Comparison of ENCODE assay signal across 1 cellular context in the genomic region with DNA sequence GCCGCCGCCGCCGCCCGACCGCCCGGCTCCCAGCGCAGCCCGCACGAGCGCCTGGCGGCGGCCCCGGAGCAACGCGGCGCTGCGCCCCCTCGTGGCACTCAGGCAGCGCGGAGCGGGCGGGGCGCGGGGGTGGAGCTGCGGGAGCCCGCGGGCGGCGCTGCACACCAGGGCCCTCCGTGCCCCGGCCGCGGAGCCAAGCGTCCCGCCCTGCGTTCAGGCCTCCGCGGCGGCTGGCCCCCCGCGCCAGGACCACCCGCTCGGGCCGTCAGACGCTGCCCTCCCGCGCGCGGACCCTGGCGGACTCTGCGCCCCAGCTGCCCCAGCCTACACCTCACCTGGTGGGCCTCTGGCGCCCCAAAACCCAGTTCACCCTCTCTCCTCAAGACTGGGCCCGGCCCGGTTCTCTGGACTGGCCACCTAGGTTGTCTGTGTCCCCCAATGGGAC.
A peak's percentile ranks its signal among the peaks of the same experiment; 100 is the strongest.
TF ChIP-seq lines count a peak whose summit lies in the region.

RASGEF1C (minus strand) TSS at position 75 of the 445 bp plus-strand sequence. CDS start 71,159 bp downstream, outside the sequence.

TF ChIP-seq in K562, 482 proteins besides CTCF, POLR2A, EP300 and RAD21 (continued from another document):
- no peak for TF ChIP-seq MBD1 (CRISPR knock-in tag; IDR thresholded peaks at IDR 0.05)
- no peak for TF ChIP-seq NR2F6 (CRISPR knock-in tag; IDR thresholded peaks at IDR 0.05)
- no peak for TF ChIP-seq KLF1 (tag; IDR thresholded peaks at IDR 0.05)
- TF ChIP-seq HEY1 (CRISPR knock-in tag; IDR thresholded peaks at IDR 0.05; ENCODE audit: borderline replicate concordance), result no peak
- TF ChIP-seq CEBPB (tag; IDR thresholded peaks at IDR 0.05), result no peak
- no peak for TF ChIP-seq ZNF699 (CRISPR knock-in tag; IDR thresholded peaks at IDR 0.05; ENCODE audit: insufficient replicate concordance)
- TF ChIP-seq ZKSCAN3 (CRISPR knock-in tag; IDR thresholded peaks at IDR 0.05), result no peak
- TF ChIP-seq E2F4 (CRISPR knock-in tag; IDR thresholded peaks at IDR 0.05; ENCODE audit: low read depth), result no peak
- no peak for TF ChIP-seq MYNN (IDR thresholded peaks at IDR 0.05)
- TF ChIP-seq MYNN (CRISPR knock-in tag; IDR thresholded peaks at IDR 0.05), result no peak
- TF ChIP-seq, protein P1, sequence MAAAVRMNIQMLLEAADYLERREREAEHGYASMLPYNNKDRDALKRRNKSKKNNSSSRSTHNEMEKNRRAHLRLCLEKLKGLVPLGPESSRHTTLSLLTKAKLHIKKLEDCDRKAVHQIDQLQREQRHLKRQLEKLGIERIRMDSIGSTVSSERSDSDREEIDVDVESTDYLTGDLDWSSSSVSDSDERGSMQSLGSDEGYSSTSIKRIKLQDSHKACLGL (CRISPR knock-in tag; IDR thresholded peaks at IDR 0.05; ENCODE audit: borderline replicate concordance, poor library complexity, severe bottlenecking), result no peak
- no peak for TF ChIP-seq DLX4 (CRISPR knock-in tag; IDR thresholded peaks at IDR 0.05)
- no peak for TF ChIP-seq KAT7 (CRISPR knock-in tag; IDR thresholded peaks at IDR 0.05; ENCODE audit: borderline replicate concordance)
- TF ChIP-seq ZNF766 (CRISPR knock-in tag; conservative IDR thresholded peaks at IDR 0.05), result 0 out of 2 replicates have a peak, but pooled peaks have one; percentile 28
- no peak for TF ChIP-seq PHF20 (IDR thresholded peaks at IDR 0.05; ENCODE audit: partially characterized antibody)
- no peak for TF ChIP-seq ZNF217 (CRISPR knock-in tag; IDR thresholded peaks at IDR 0.05)
- TF ChIP-seq KDM1A (IDR thresholded peaks at IDR 0.05), result no peak
- no peak for TF ChIP-seq BACH1 (tag; IDR thresholded peaks at IDR 0.05)
- no peak for TF ChIP-seq COPS2 (conservative IDR thresholded peaks at IDR 0.05)
- TF ChIP-seq ELF2 (CRISPR knock-in tag; IDR thresholded peaks at IDR 0.05), result no peak
- TF ChIP-seq KLF16 (IDR thresholded peaks at IDR 0.05), result no peak
- TF ChIP-seq ZNF24 (IDR thresholded peaks at IDR 0.05), result no peak
- TF ChIP-seq, protein P2, sequence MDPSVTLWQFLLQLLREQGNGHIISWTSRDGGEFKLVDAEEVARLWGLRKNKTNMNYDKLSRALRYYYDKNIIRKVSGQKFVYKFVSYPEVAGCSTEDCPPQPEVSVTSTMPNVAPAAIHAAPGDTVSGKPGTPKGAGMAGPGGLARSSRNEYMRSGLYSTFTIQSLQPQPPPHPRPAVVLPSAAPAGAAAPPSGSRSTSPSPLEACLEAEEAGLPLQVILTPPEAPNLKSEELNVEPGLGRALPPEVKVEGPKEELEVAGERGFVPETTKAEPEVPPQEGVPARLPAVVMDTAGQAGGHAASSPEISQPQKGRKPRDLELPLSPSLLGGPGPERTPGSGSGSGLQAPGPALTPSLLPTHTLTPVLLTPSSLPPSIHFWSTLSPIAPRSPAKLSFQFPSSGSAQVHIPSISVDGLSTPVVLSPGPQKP (CRISPR knock-in tag; IDR thresholded peaks at IDR 0.05), result no peak
- TF ChIP-seq EZH2 (IDR thresholded peaks at IDR 0.05; ENCODE audit: borderline replicate concordance, low read depth, low read length), result no peak
- TF ChIP-seq SIN3B (IDR thresholded peaks at IDR 0.05; ENCODE audit: low read depth), result 0 out of 2 replicates have a peak, but pooled peaks have one; percentile 25
- no peak for TF ChIP-seq STAT5B (CRISPR knock-in tag; IDR thresholded peaks at IDR 0.05)
- TF ChIP-seq HSF4 (CRISPR knock-in tag; IDR thresholded peaks at IDR 0.05; ENCODE audit: borderline replicate concordance), result no peak
- TF ChIP-seq ZNF586 (CRISPR knock-in tag; conservative IDR thresholded peaks at IDR 0.05), result no peak
- no peak for TF ChIP-seq XRCC3 (IDR thresholded peaks at IDR 0.05)
- no peak for TF ChIP-seq ELF1 (tag; IDR thresholded peaks at IDR 0.05)
- no peak for TF ChIP-seq SMAD2 (IDR thresholded peaks at IDR 0.05; ENCODE audit: low read depth, low read length)
- TF ChIP-seq HMGXB4 (CRISPR knock-in tag; IDR thresholded peaks at IDR 0.05), result no peak
- TF ChIP-seq MYC (IDR thresholded peaks at IDR 0.05; ENCODE audit: low read depth, low read length), result peak; percentile 21; the same call in 1 of the 2 replicates
- no peak for TF ChIP-seq MYC (CRISPR knock-in tag; IDR thresholded peaks at IDR 0.05; ENCODE audit: borderline replicate concordance, low read depth)
- TF ChIP-seq NFATC3 (IDR thresholded peaks at IDR 0.05), result no peak
- TF ChIP-seq, protein P3, sequence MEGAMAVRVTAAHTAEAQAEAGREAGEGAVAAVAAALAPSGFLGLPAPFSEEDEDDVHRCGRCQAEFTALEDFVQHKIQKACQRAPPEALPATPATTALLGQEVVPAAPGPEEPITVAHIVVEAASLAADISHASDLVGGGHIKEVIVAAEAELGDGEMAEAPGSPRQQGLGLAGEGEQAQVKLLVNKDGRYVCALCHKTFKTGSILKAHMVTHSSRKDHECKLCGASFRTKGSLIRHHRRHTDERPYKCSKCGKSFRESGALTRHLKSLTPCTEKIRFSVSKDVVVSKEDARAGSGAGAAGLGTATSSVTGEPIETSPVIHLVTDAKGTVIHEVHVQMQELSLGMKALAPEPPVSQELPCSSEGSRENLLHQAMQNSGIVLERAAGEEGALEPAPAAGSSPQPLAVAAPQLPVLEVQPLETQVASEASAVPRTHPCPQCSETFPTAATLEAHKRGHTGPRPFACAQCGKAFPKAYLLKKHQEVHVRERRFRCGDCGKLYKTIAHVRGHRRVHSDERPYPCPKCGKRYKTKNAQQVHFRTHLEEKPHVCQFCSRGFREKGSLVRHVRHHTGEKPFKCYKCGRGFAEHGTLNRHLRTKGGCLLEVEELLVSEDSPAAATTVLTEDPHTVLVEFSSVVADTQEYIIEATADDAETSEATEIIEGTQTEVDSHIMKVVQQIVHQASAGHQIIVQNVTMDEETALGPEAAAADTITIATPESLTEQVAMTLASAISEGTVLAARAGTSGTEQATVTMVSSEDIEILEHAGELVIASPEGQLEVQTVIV (CRISPR knock-in tag; IDR thresholded peaks at IDR 0.05; ENCODE audit: borderline replicate concordance), result no peak
- no peak for TF ChIP-seq PTRF (tag; IDR thresholded peaks at IDR 0.05)
